1 cellular context compared by ENCODE assay signal in genomic region chr17:82097187-82097918, GRCh38.
TF ChIP-seq lines count a peak whose summit lies in the region.

No MANE protein-coding gene starts in this region.

TF ChIP-seq in K562, 482 proteins besides CTCF, POLR2A, EP300 and RAD21 (continued from another document and continues in another):
- TF ChIP-seq ZFX (CRISPR knock-in tag; IDR thresholded peaks at IDR 0.05) (peak; percentile 57), ZFP1 (CRISPR knock-in tag; IDR thresholded peaks at IDR 0.05) (no peak), XRCC5 (IDR thresholded peaks at IDR 0.05; ENCODE audit: low read depth, low read length) (no peak), ZNF408 (CRISPR knock-in tag; IDR thresholded peaks at IDR 0.05; ENCODE audit: low read depth) (no peak), ZNF785 (CRISPR knock-in tag; IDR thresholded peaks at IDR 0.05) (no peak), FOXA3 (CRISPR knock-in tag; conservative IDR thresholded peaks at IDR 0.05 in 1 of 2, IDR thresholded peaks at IDR 0.05 in 1 of 2) (no peak), NCOA2 (IDR thresholded peaks at IDR 0.05; ENCODE audit: partially characterized antibody in 2 of 2) (no peak), MCM3 (IDR thresholded peaks at IDR 0.05) (no peak), DPF2 (IDR thresholded peaks at IDR 0.05) (no peak), ZNF512 (tag; IDR thresholded peaks at IDR 0.05) (no peak), TRIM24 (IDR thresholded peaks at IDR 0.05) (no peak), CHD2 (IDR thresholded peaks at IDR 0.05; ENCODE audit: low read depth, low read length) (no peak), DDX20 (tag; IDR thresholded peaks at IDR 0.05; ENCODE audit: low read depth) (no peak), ZEB2 (IDR thresholded peaks at IDR 0.05) (no peak), TAF1 (IDR thresholded peaks at IDR 0.05; ENCODE audit: control insufficient read depth, extremely low read depth, insufficient read depth, low read length, severe bottlenecking) (peak; percentile 36), HMGN3 (IDR thresholded peaks at IDR 0.05; ENCODE audit: borderline replicate concordance, extremely low read depth, insufficient read length, low read depth, low read length) (peak; percentile 31), U2AF1 (optimal IDR thresholded peaks at IDR 0.05; ENCODE audit: low read depth, low read length) (no peak), KDM4B (IDR thresholded peaks at IDR 0.05; ENCODE audit: borderline replicate concordance in 2 of 2, low read depth in 1 of 2) (0 out of 4 replicates have a peak, but pooled peaks of 1 of the 2 experiments have one; percentile 28), ZSCAN29 (IDR thresholded peaks at IDR 0.05) (no peak), RREB1 (CRISPR knock-in tag; IDR thresholded peaks at IDR 0.05) (no peak), ZNF197 (CRISPR knock-in tag; IDR thresholded peaks at IDR 0.05; ENCODE audit: low read depth) (no peak), ZNF445 (CRISPR knock-in tag; IDR thresholded peaks at IDR 0.05; ENCODE audit: low read depth) (no peak), FOXA1 (IDR thresholded peaks at IDR 0.05; ENCODE audit: borderline replicate concordance) (no peak), NFE2L1 (tag; IDR thresholded peaks at IDR 0.05; ENCODE audit: borderline replicate concordance, low read depth) (no peak), CGGBP1 (CRISPR knock-in tag; IDR thresholded peaks at IDR 0.05) (no peak), MEIS2 (IDR thresholded peaks at IDR 0.05; ENCODE audit: partially characterized antibody) (no peak), MCM7 (IDR thresholded peaks at IDR 0.05) (no peak), ILF3 (IDR thresholded peaks at IDR 0.05; ENCODE audit: borderline replicate concordance) (no peak), CSDE1 (IDR thresholded peaks at IDR 0.05) (no peak), ZBTB1 (CRISPR knock-in tag; IDR thresholded peaks at IDR 0.05; ENCODE audit: borderline replicate concordance, low read depth) (peak; percentile 20; the same call in 1 of the 2 replicates), GATAD2B (IDR thresholded peaks at IDR 0.05; ENCODE audit: borderline replicate concordance) (peak; percentile 51; the same call in 1 of the 2 replicates), ZNF239 (CRISPR knock-in tag; IDR thresholded peaks at IDR 0.05) (no peak), TEAD1 (CRISPR knock-in tag; IDR thresholded peaks at IDR 0.05) (peak in 1 of 2 experiments; percentile 9; a peak in 1 of 4 replicates), HNRNPUL1 (IDR thresholded peaks at IDR 0.05; ENCODE audit: low read length) (no peak), SAP30 (IDR thresholded peaks at IDR 0.05; ENCODE audit: borderline replicate concordance, insufficient read depth, low read depth, low read length, poor library complexity, severe bottlenecking) (peak; percentile 63), RB1 (IDR thresholded peaks at IDR 0.05; ENCODE audit: low read depth) (peak; percentile 23; the same call in 1 of the 2 replicates), NELFE (IDR thresholded peaks at IDR 0.05; ENCODE audit: insufficient read depth, insufficient read length) (no peak), GABPA (tag; conservative IDR thresholded peaks at IDR 0.05; ENCODE audit: low read depth) (no peak), THRAP3 (IDR thresholded peaks at IDR 0.05; ENCODE audit: borderline replicate concordance) (no peak), SIN3B (IDR thresholded peaks at IDR 0.05; ENCODE audit: low read depth) (peak; percentile 61), C11orf30 (IDR thresholded peaks at IDR 0.05; ENCODE audit: low read depth) (no peak), RBBP5 (IDR thresholded peaks at IDR 0.05; ENCODE audit: borderline replicate concordance, insufficient read depth, low read length, poor library complexity, severe bottlenecking) (peak; percentile 75), ZNF695 (CRISPR knock-in tag; IDR thresholded peaks at IDR 0.05) (no peak), MTA2 (IDR thresholded peaks at IDR 0.05; ENCODE audit: low read depth) (no peak), ID3 (CRISPR knock-in tag; IDR thresholded peaks at IDR 0.05) (no peak), ID3 (tag; IDR thresholded peaks at IDR 0.05) (no peak), YBX1 (IDR thresholded peaks at IDR 0.05) (no peak), FUS (optimal IDR thresholded peaks at IDR 0.05; ENCODE audit: low read depth, low read length) (peak; percentile 84), POLR2B (IDR thresholded peaks at IDR 0.05; ENCODE audit: low read depth, partially characterized antibody) (no peak), BRD9 (IDR thresholded peaks at IDR 0.05; ENCODE audit: low read depth, partially characterized antibody) (no peak), MTA1 (IDR thresholded peaks at IDR 0.05; ENCODE audit: borderline replicate concordance) (no peak), CBX2 (IDR thresholded peaks at IDR 0.05; ENCODE audit: insufficient read depth, low read length, poor library complexity, severe bottlenecking) (no peak), ZNF146 (CRISPR knock-in tag; IDR thresholded peaks at IDR 0.05; ENCODE audit: unreplicated experiment) (no peak), HDAC2 (IDR thresholded peaks at IDR 0.05) (no peak), THAP12 (CRISPR knock-in tag; IDR thresholded peaks at IDR 0.05) (no peak; the same call in 1 of the 2 replicates)
- TF ChIP-seq, protein P1, sequence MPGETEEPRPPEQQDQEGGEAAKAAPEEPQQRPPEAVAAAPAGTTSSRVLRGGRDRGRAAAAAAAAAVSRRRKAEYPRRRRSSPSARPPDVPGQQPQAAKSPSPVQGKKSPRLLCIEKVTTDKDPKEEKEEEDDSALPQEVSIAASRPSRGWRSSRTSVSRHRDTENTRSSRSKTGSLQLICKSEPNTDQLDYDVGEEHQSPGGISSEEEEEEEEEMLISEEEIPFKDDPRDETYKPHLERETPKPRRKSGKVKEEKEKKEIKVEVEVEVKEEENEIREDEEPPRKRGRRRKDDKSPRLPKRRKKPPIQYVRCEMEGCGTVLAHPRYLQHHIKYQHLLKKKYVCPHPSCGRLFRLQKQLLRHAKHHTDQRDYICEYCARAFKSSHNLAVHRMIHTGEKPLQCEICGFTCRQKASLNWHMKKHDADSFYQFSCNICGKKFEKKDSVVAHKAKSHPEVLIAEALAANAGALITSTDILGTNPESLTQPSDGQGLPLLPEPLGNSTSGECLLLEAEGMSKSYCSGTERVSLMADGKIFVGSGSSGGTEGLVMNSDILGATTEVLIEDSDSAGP (CRISPR knock-in tag; IDR thresholded peaks at IDR 0.05), result no peak
- TF ChIP-seq, protein P2, sequence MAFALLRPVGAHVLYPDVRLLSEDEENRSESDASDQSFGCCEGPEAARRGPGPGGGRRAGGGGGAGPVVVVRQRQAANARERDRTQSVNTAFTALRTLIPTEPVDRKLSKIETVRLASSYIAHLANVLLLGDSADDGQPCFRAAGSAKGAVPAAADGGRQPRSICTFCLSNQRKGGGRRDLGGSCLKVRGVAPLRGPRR (CRISPR knock-in tag; IDR thresholded peaks at IDR 0.05), result no peak
- TF ChIP-seq, protein P3, sequence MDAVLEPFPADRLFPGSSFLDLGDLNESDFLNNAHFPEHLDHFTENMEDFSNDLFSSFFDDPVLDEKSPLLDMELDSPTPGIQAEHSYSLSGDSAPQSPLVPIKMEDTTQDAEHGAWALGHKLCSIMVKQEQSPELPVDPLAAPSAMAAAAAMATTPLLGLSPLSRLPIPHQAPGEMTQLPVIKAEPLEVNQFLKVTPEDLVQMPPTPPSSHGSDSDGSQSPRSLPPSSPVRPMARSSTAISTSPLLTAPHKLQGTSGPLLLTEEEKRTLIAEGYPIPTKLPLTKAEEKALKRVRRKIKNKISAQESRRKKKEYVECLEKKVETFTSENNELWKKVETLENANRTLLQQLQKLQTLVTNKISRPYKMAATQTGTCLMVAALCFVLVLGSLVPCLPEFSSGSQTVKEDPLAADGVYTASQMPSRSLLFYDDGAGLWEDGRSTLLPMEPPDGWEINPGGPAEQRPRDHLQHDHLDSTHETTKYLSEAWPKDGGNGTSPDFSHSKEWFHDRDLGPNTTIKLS (IDR thresholded peaks at IDR 0.05; ENCODE audit: borderline replicate concordance, low read depth), result no peak
- TF ChIP-seq, protein P4, sequence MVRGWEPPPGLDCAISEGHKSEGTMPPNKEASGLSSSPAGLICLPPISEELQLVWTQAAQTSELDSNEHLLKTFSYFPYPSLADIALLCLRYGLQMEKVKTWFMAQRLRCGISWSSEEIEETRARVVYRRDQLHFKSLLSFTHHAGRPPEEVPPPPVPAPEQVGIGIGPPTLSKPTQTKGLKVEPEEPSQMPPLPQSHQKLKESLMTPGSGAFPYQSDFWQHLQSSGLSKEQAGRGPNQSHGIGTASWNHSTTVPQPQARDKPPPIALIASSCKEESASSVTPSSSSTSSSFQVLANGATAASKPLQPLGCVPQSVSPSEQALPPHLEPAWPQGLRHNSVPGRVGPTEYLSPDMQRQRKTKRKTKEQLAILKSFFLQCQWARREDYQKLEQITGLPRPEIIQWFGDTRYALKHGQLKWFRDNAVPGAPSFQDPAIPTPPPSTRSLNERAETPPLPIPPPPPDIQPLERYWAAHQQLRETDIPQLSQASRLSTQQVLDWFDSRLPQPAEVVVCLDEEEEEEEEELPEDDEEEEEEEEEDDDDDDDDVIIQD (CRISPR knock-in tag; IDR thresholded peaks at IDR 0.05), result no peak
